10 cellular contexts compared by ENCODE assay signal in genomic region chr2:215727507-215728503, GRCh38.
DNase-seq lines count a peak whose midpoint lies in the region; ATAC-seq and TF ChIP-seq lines count a peak whose summit lies in the region.
"Had no signal": no experiment of that assay in that cellular context is flagged by ENCODE, and none has a peak within 500 bp of the region (broad histone marks: within the 10 kb centered on the region; RNA-seq: fewer than 3 reads in every experiment).

No MANE protein-coding gene starts in this region.

- no peaks in the 10 kb centered on the region for H3K9me3 ChIP-seq in left lung

- no peak overlapping the region for H3K27ac Mint-ChIP-seq in type B pancreatic cell
- H3K27ac Mint-ChIP-seq: activated T-helper 17 cell treated with anti-CD3 and anti-CD28 coated beads, Interleukin-2, amount 50 U/mL, for 72 hours had no signal

- H3K27ac ChIP-seq in left lung = peak overlapping the region; percentile 28 to 43

- H3K4me3 Mint-ChIP-seq in type B pancreatic cell = no peak overlapping the region
- H3K4me3 Mint-ChIP-seq: activated T-helper 17 cell treated with anti-CD3 and anti-CD28 coated beads, Interleukin-2, amount 50 U/mL, for 72 hours had no signal

- no peak overlapping the region for H3K4me3 ChIP-seq in left lung

- H3K27me3 ChIP-seq in left lung = no peaks in the 10 kb centered on the region

- TF ChIP-seq CTCF in left lung (IDR thresholded peaks at IDR 0.05) (no peak), type B pancreatic cell (conservative IDR thresholded peaks at IDR 0.05) (no peak)

- H3K27me3 Mint-ChIP-seq in type B pancreatic cell = no peaks in the 10 kb centered on the region

- peaks cover 1% of the 10 kb centered on the region for H3K9me3 Mint-ChIP-seq in type B pancreatic cell
- H3K9me3 Mint-ChIP-seq: activated T-helper 17 cell treated with anti-CD3 and anti-CD28 coated beads, Interleukin-2, amount 50 U/mL, for 72 hours had no signal

- no peaks in the 10 kb centered on the region for H3K36me3 Mint-ChIP-seq in type B pancreatic cell

- H3K4me1 ChIP-seq in left lung = peaks cover 4 to 31% of the 10 kb centered on the region in 2 donors

- H3K4me1 Mint-ChIP-seq in type B pancreatic cell (ENCODE audit: unreplicated experiment) = no peaks in the 10 kb centered on the region

- intact Hi-C loops in left lung (cut with DNase I) = no loop called here

- peak; percentile 23 for ATAC-seq in GM21825 (IDR thresholded peaks at IDR 0.05; ENCODE audit: unreplicated experiment)
- peak; percentile 42 for ATAC-seq in left lung

- peak; percentile 44 for DNase-seq in EL
- DNase-seq in SW480 (ENCODE audit: low spot score) = peak; percentile 14
- DNase-seq in left lung = no peak
- no peak for DNase-seq in SK-N-DZ (ENCODE audit: low spot score)
- no peak for DNase-seq in activated CD8-positive, alpha-beta memory T cell treated with anti-CD3 and anti-CD28 coated beads for 24 hours
- DNase-seq in type B pancreatic cell (ENCODE audit: extremely low spot score, unreplicated experiment) = no peak
- no peak for DNase-seq in foreskin melanocyte
- DNase-seq: substantia nigra had no signal

- no peaks in the 10 kb centered on the region for H3K36me3 ChIP-seq in left lung

Comparison
In these comparisons a context has a peak if more than half of its experiments do, and no peak if none do; other contexts are left out.
1. DNase-seq: peak in EL (single experiment) and SW480 (single experiment); none in left lung (0 of 2), SK-N-DZ (single experiment), activated CD8-positive, alpha-beta memory T cell treated with anti-CD3 and anti-CD28 coated beads for 24 hours (single experiment), type B pancreatic cell (single experiment) and foreskin melanocyte (single experiment).